Comparison of ENCODE assay signal across 1 cellular context in genomic region chr12:51351913-51352532, GRCh38.
A peak's percentile ranks its signal among the peaks of the same experiment; 100 is the strongest.
TF ChIP-seq lines count a peak whose summit lies in the region.

No MANE protein-coding gene starts in this region.

TF ChIP-seq in HEK293, 187 proteins besides CTCF, POLR2A, EP300 and RAD21 (continued from another document):
- TF ChIP-seq ZNF837 (tag by site-specific recombination; IDR thresholded peaks at IDR 0.05): no peak
- TF ChIP-seq ZNF26 (tag by site-specific recombination; IDR thresholded peaks at IDR 0.05): no peak
- TF ChIP-seq ZNF37A (tag by site-specific recombination; IDR thresholded peaks at IDR 0.05): no peak
- 0 out of 2 replicates have a peak, but pooled peaks have one; percentile 49 for TF ChIP-seq ZNF2 (tag by site-specific recombination; IDR thresholded peaks at IDR 0.05)
- peak; percentile 92 for TF ChIP-seq ZSCAN30 (tag by site-specific recombination; IDR thresholded peaks at IDR 0.05)
- TF ChIP-seq IKZF3 (tag by site-specific recombination; IDR thresholded peaks at IDR 0.05): no peak
- peak; percentile 79 for TF ChIP-seq ZIC2 (tag by site-specific recombination; IDR thresholded peaks at IDR 0.05)
- no peak for TF ChIP-seq ZNF302 (tag by site-specific recombination; IDR thresholded peaks at IDR 0.05; ENCODE audit: low read depth)
